In genomic region chr22:30649430-30650007, GRCh38 we compare ENCODE assay signal across 1 cellular context.
TF ChIP-seq lines count a peak whose summit lies in the region.

No MANE protein-coding gene starts in this region.

TF ChIP-seq in HEK293, 187 proteins besides CTCF, POLR2A, EP300 and RAD21 (continued from another document):
- TF ChIP-seq HIC1 (tag by site-specific recombination; IDR thresholded peaks at IDR 0.05): no peak
- TF ChIP-seq PRDM10 (tag by site-specific recombination; IDR thresholded peaks at IDR 0.05): peak; percentile 50
